In genomic region chr11:48055292-48056132, GRCh38 we compare ENCODE assay signal across 8 cellular contexts.
DNase-seq lines count a peak whose midpoint lies in the region; ATAC-seq lines count a peak whose summit lies in the region.

No MANE protein-coding gene starts in this region.

- H3K4me3 Mint-ChIP-seq in stimulated activated effector memory CD8-positive, alpha-beta T cell treated with anti-CD3 and anti-CD28 coated beads, Interleukin-12 subunit alpha, Interleukin-12 subunit beta, amount 100 ng/mL, for 72 hours = peak overlapping the region; percentile 59

- H3K36me3 Mint-ChIP-seq in stimulated activated effector memory CD8-positive, alpha-beta T cell treated with anti-CD3 and anti-CD28 coated beads, Interleukin-12 subunit alpha, Interleukin-12 subunit beta, amount 100 ng/mL, for 72 hours = peaks cover 19% of the 10 kb centered on the region

- H3K4me1 Mint-ChIP-seq in stimulated activated effector memory CD8-positive, alpha-beta T cell treated with anti-CD3 and anti-CD28 coated beads, Interleukin-12 subunit alpha, Interleukin-12 subunit beta, amount 100 ng/mL, for 72 hours = peaks cover 73% of the 10 kb centered on the region

- DNase-seq in NOMO-1 (lab: John Stamatoyannopoulos, UW; ENCODE audit: unreplicated experiment in 2 of 2) = peak; percentile 33 to 41
- DNase-seq in activated T-cell treated with anti-CD3 and anti-CD28 coated beads, Interleukin-2, amount 50 U/mL, for 48 hours = peak; percentile 74 to 75
- peak; percentile 35 to 66 for DNase-seq in left colon
- DNase-seq in stimulated activated effector memory CD8-positive, alpha-beta T cell treated with anti-CD3 and anti-CD28 coated beads, Interleukin-12 subunit alpha, Interleukin-12 subunit beta, amount 100 ng/mL, for 72 hours (ENCODE audit: low spot score in 2 of 2) = peak; percentile 31 to 83
- DNase-seq in NCI-H1930 (lab: John Stamatoyannopoulos, UW) = no peak
- DNase-seq in cerebellar cortex (ENCODE audit: low spot score) = no peak
- no peak for DNase-seq in hypothalamus (lab: John Stamatoyannopoulos, UW)

- ATAC-seq in GM19043 (IDR thresholded peaks at IDR 0.05; ENCODE audit: low read depth, unreplicated experiment) = peak; percentile 52
- peak; percentile 93 for ATAC-seq in left colon
- ATAC-seq in stimulated activated effector memory CD8-positive, alpha-beta T cell treated with anti-CD3 and anti-CD28 coated beads, Interleukin-12 subunit alpha, Interleukin-12 subunit beta, amount 100 ng/mL, for 72 hours = peak; percentile 99

- H3K9me3 Mint-ChIP-seq in stimulated activated effector memory CD8-positive, alpha-beta T cell treated with anti-CD3 and anti-CD28 coated beads, Interleukin-12 subunit alpha, Interleukin-12 subunit beta, amount 100 ng/mL, for 72 hours = no peaks in the 10 kb centered on the region

- peak overlapping the region; percentile 86 for H3K27ac Mint-ChIP-seq in stimulated activated effector memory CD8-positive, alpha-beta T cell treated with anti-CD3 and anti-CD28 coated beads, Interleukin-12 subunit alpha, Interleukin-12 subunit beta, amount 100 ng/mL, for 72 hours

- intact Hi-C loops in left colon (cut with DNase I, micrococcal nuclease) = no loop called here

Comparison
In these comparisons a context has a peak if more than half of its experiments do, and no peak if none do; other contexts are left out.
1. DNase-seq: peak in NOMO-1 (2 of 2), activated T-cell treated with anti-CD3 and anti-CD28 coated beads, Interleukin-2, amount 50 U/mL, for 48 hours (2 of 2), left colon (2 of 2) and stimulated activated effector memory CD8-positive, alpha-beta T cell treated with anti-CD3 and anti-CD28 coated beads, Interleukin-12 subunit alpha, Interleukin-12 subunit beta, amount 100 ng/mL, for 72 hours (2 of 2); none in NCI-H1930 (0 of 2), cerebellar cortex (single experiment) and hypothalamus (0 of 51).
2. Peak in every context shown above with its lines, with median percentiles within 50 percentile points of each other: ATAC-seq.